In the genomic region with DNA sequence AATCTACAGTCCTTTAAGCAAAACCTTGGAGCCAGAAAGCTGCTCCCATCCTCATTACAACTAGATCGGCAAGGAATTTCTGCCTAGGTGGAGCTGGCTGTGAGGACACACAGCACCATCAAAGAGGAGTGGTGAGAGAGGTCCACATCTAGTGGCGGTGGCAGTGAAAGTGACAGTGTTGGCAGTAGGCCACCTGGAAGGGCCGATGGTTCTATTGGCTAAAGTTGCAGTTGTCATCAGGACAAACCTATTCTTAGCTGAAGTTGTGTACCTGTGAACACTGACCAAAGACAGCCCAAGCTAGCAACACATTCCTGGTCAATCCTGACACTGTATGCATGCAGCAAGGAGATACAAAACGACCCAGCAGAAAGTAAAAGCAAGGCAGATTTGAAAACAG, we compare ENCODE assay signal across 1 cellular context.
TF ChIP-seq lines count a peak whose summit lies in the region.

No MANE protein-coding gene starts in this region.

TF ChIP-seq in H1, 55 proteins besides CTCF, POLR2A, EP300 and RAD21:
- TF ChIP-seq FOSL1 (IDR thresholded peaks at IDR 0.05; ENCODE audit: insufficient read depth, low read depth, low read length) (no peak), CBX8 (IDR thresholded peaks at IDR 0.05; ENCODE audit: borderline replicate concordance, low read depth, low read length) (no peak), SP1 (IDR thresholded peaks at IDR 0.05; ENCODE audit: low read depth, low read length) (no peak), HDAC2 (IDR thresholded peaks at IDR 0.05; ENCODE audit: borderline replicate concordance in 1 of 2, low read depth in 2 of 2, low read length in 2 of 2) (no peak), EGR1 (IDR thresholded peaks at IDR 0.05; ENCODE audit: borderline replicate concordance, low read depth, low read length) (no peak), HDAC6 (IDR thresholded peaks at IDR 0.05; ENCODE audit: low read depth, low read length) (no peak), SIN3A (conservative IDR thresholded peaks at IDR 0.05 in 1 of 2, IDR thresholded peaks at IDR 0.05 in 1 of 2; ENCODE audit: low read depth in 1 of 2, low read length in 2 of 2) (no peak), SP4 (IDR thresholded peaks at IDR 0.05; ENCODE audit: low read length) (no peak), SP2 (IDR thresholded peaks at IDR 0.05; ENCODE audit: low read length) (no peak), PHF8 (conservative IDR thresholded peaks at IDR 0.05; ENCODE audit: low read depth, low read length) (no peak), KDM4A (IDR thresholded peaks at IDR 0.05; ENCODE audit: low read depth, low read length, severe bottlenecking) (no peak)
